Comparison of ENCODE assay signal across 8 cellular contexts in the genomic region with DNA sequence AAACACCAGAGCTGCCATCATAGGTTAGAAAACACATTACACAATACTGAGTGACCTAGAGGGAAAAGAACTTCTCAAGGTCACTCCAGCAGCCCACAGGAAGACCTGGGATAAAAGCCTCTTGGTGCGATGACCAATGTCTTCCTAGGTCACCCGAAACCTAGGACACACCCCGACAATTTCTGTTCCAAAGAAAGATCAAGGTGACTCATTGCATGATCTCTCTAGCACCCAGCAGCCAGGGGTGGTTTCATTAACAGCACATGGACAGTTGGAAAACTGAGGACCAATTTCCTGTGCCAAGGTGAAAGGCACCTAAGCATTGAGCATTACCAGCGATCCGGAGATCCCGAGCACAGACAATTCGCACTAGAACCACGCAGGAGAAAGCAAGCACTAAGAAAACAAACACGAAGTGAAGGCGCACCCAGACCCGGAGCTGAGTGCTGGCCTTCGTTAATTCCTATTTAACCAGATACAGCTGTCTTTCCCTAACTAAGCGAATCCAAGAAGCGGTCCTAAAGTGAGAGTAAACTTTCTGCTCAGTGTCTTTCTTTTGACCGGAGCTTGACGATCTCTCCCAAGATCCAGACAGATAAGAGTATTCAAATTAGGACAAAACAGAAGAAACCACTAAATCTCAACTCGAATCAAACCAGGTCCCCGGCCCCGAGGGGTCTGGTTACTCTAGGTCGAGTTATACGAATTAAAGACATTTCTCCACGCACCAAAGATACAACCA. TPM values are rescaled to one million over a fixed set of nuclear protein-coding genes. Genes with fewer than 3 reads are reported as not detected.
DNase-seq lines count a peak whose midpoint lies in the region; ATAC-seq and TF ChIP-seq lines count a peak whose summit lies in the region.

No MANE protein-coding gene starts in this region.

- TF ChIP-seq CTCF in WTC11 (IDR thresholded peaks at IDR 0.05) (no peak), gastroesophageal sphincter (IDR thresholded peaks at IDR 0.05) (no peak), progenitor cell of endocrine pancreas (IDR thresholded peaks at IDR 0.05; ENCODE audit: unreplicated experiment) (no peak)

- no peak overlapping the region for H3K27ac Mint-ChIP-seq in WTC11
- H3K27ac Mint-ChIP-seq in progenitor cell of endocrine pancreas: peak overlapping the region; percentile 39

- H3K27me3 Mint-ChIP-seq in WTC11 (ENCODE audit: low read depth) (peaks cover 70% of the 10 kb centered on the region), progenitor cell of endocrine pancreas (peaks cover 63% of the 10 kb centered on the region)

- H3K4me3 Mint-ChIP-seq in WTC11 (peak overlapping the region; percentile 88), progenitor cell of endocrine pancreas (ENCODE audit: low read depth) (peak overlapping the region; percentile 85)

- H3K4me1 Mint-ChIP-seq in WTC11 (peaks cover 18% of the 10 kb centered on the region), progenitor cell of endocrine pancreas (ENCODE audit: low read depth) (peaks cover 7% of the 10 kb centered on the region)

- 10 to 16% methylated on average over 7 to 21 of the region's 22 CpGs for WGBS in gastroesophageal sphincter (ENCODE audit: low coverage in 1 of 2), 2 donors

- no peaks in the 10 kb centered on the region for H3K9me3 ChIP-seq in gastroesophageal sphincter

- H3K27me3 ChIP-seq in gastroesophageal sphincter: peaks cover 42% of the 10 kb centered on the region

- H3K4me3 ChIP-seq in gastroesophageal sphincter: peak overlapping the region; percentile 61 to 70

- no peak for TF ChIP-seq EP300 in gastroesophageal sphincter (IDR thresholded peaks at IDR 0.05)

- no peaks in the 10 kb centered on the region for H3K36me3 Mint-ChIP-seq in WTC11
- H3K36me3 Mint-ChIP-seq in progenitor cell of endocrine pancreas (ENCODE audit: insufficient read depth): no peaks in the 10 kb centered on the region

- H3K9me3 Mint-ChIP-seq in WTC11 (no peaks in the 10 kb centered on the region), progenitor cell of endocrine pancreas (ENCODE audit: low read depth) (no peaks in the 10 kb centered on the region)

- no peak for TF ChIP-seq POLR2A in gastroesophageal sphincter (IDR thresholded peaks at IDR 0.05)

- H3K4me1 ChIP-seq in gastroesophageal sphincter: peaks cover 0 to 27% (median 5%) of the 10 kb centered on the region in 3 donors

- POLR2A ChIA-PET in WTC11 (lab: Charles Lee): interaction anchor here (1.4 kb wide), 1 partner anchor 59 kb away, joined by 3 read pairs; no protein-coding TSS in a partner anchor

- ATAC-seq in GM19372 (IDR thresholded peaks at IDR 0.05; ENCODE audit: low read depth, unreplicated experiment): peak; percentile 9
- ATAC-seq in WTC11: no peak; the same call in 1 of the 2 replicates
- ATAC-seq in gastroesophageal sphincter: peak; percentile 52

- H3K36me3 ChIP-seq in gastroesophageal sphincter: no peaks in the 10 kb centered on the region

- DNase-seq in AG08395 (ENCODE audit: low spot score) (peak; percentile 35), WTC11 (ENCODE audit: low spot score) (no peak), progenitor cell of endocrine pancreas (ENCODE audit: low spot score, unreplicated experiment) (no peak), superior temporal gyrus (ENCODE audit: extremely low spot score) (no peak), occipital lobe (lab: John Stamatoyannopoulos, UW) (no peak)
- no peak for DNase-seq in effector CD4-positive, alpha-beta T cell

- H3K27ac ChIP-seq in gastroesophageal sphincter: peak overlapping the region in 3 of 4 donors; percentile 40 to 75 (median 65)

- CTCF ChIA-PET in WTC11 (lab: Charles Lee): interaction anchor here (1.1 to 1.3 kb wide), 2 partner anchors 60 to 71 kb away, joined by 3 to 4 read pairs; no protein-coding TSS in a partner anchor

TF ChIP-seq in WTC11, 78 proteins besides CTCF, POLR2A, EP300 and RAD21:
- no peak for TF ChIP-seq NFE2L1 (CRISPR knock-in tag; IDR thresholded peaks at IDR 0.05)
- TF ChIP-seq, protein P1, sequence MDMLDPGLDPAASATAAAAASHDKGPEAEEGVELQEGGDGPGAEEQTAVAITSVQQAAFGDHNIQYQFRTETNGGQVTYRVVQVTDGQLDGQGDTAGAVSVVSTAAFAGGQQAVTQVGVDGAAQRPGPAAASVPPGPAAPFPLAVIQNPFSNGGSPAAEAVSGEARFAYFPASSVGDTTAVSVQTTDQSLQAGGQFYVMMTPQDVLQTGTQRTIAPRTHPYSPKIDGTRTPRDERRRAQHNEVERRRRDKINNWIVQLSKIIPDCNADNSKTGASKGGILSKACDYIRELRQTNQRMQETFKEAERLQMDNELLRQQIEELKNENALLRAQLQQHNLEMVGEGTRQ (CRISPR knock-in tag; IDR thresholded peaks at IDR 0.05): no peak
- no peak for TF ChIP-seq TP53 (CRISPR knock-in tag; IDR thresholded peaks at IDR 0.05)
- TF ChIP-seq NFYB (CRISPR knock-in tag; conservative IDR thresholded peaks at IDR 0.05; ENCODE audit: low read depth): no peak
- TF ChIP-seq, protein P2, sequence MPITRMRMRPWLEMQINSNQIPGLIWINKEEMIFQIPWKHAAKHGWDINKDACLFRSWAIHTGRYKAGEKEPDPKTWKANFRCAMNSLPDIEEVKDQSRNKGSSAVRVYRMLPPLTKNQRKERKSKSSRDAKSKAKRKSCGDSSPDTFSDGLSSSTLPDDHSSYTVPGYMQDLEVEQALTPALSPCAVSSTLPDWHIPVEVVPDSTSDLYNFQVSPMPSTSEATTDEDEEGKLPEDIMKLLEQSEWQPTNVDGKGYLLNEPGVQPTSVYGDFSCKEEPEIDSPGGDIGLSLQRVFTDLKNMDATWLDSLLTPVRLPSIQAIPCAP (CRISPR knock-in tag; IDR thresholded peaks at IDR 0.05): no peak
- TF ChIP-seq ZNF138 (CRISPR knock-in tag; conservative IDR thresholded peaks at IDR 0.05): no peak
- TF ChIP-seq RELA (CRISPR knock-in tag; IDR thresholded peaks at IDR 0.05; ENCODE audit: borderline replicate concordance): no peak
- TF ChIP-seq CBFB (CRISPR knock-in tag; IDR thresholded peaks at IDR 0.05; ENCODE audit: low read depth): no peak
- TF ChIP-seq MYBL2 (CRISPR knock-in tag; IDR thresholded peaks at IDR 0.05): no peak
- TF ChIP-seq FOXP1 (CRISPR knock-in tag; IDR thresholded peaks at IDR 0.05; ENCODE audit: borderline replicate concordance): no peak
- no peak for TF ChIP-seq RORB (CRISPR knock-in tag; IDR thresholded peaks at IDR 0.05)
- no peak for TF ChIP-seq GTF2I (CRISPR knock-in tag; conservative IDR thresholded peaks at IDR 0.05)
- TF ChIP-seq SOX15 (CRISPR knock-in tag; IDR thresholded peaks at IDR 0.05): no peak

RNA-seq across cellular contexts. Expression of a gene that starts 1.4 kb away (rescaled TPM):
- total RNA-seq in WTC11 (2021): 4.7 to 7.2 TPM (median 6.9 TPM) in 3 replicates
- 1 to 10 TPM; 1.4 to 5.4 (median 1.9) TPM for total RNA-seq in gastroesophageal sphincter
- 2.3 and 2.5 TPM in 2 replicates for total RNA-seq in progenitor cell of endocrine pancreas
- total RNA-seq in occipital lobe: 70.2 TPM
